In the genomic region with DNA sequence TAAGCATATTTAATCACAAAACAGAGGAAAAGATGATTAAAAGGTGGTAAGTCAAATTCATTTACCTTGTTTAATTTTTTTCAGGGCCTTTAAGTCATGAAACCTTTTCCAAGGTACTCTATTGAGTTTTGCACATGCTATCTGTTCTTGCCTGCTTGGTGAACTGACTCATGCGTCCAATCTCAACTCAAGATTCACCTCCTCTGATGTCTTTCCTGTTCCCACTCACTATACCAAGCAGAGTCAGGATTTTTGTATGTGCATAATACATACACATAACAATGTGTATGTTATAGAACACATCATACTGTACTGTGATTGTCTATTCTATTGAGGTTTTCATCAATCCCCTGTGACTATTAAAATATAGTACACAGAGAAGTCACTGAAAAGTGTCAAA, we compare ENCODE assay signal across 15 cellular contexts. TPM values are rescaled to one million over a fixed set of nuclear protein-coding genes. Genes with fewer than 3 reads are reported as not detected.
A peak's percentile ranks its signal among the peaks of the same experiment; 100 is the strongest.
DNase-seq lines count a peak whose midpoint lies in the region; ATAC-seq, FAIRE-seq and TF ChIP-seq lines count a peak whose summit lies in the region.
"Had no signal": no experiment of that assay in that cellular context is flagged by ENCODE, and none has a peak within 500 bp of the region (broad histone marks: within the 10 kb centered on the region; RNA-seq: fewer than 3 reads in every experiment).

No MANE protein-coding gene starts in this region.

- no peak overlapping the region for H3K9ac ChIP-seq in K562 (ENCODE audit: insufficient read depth in 1 of 2, low read depth in 2 of 2, low read length in 2 of 2)

- H3K4me1 Mint-ChIP-seq in CD4-positive, alpha-beta T cell (ENCODE audit: low read depth), result peaks cover 84% of the 10 kb centered on the region
- H3K4me1 Mint-ChIP-seq in GM23338 (peaks cover 74% of the 10 kb centered on the region), glutamatergic neuron (ENCODE audit: low read depth, unreplicated experiment) (peaks cover 41% of the 10 kb centered on the region)

- H3K27ac Mint-ChIP-seq in CD4-positive, alpha-beta T cell, result peak overlapping the region; percentile 1
- H3K27ac Mint-ChIP-seq in GM23338 (peak overlapping the region; percentile 9; the same call in 1 of the 2 replicates), glutamatergic neuron (ENCODE audit: unreplicated experiment) (peak overlapping the region; percentile 81)
- H3K27ac Mint-ChIP-seq: CD4-positive, CD25-positive, alpha-beta regulatory T cell had no signal

- H3K9me3 ChIP-seq in CD4-positive, alpha-beta T cell (ENCODE audit: control insufficient read depth, low read length), result no peaks in the 10 kb centered on the region
- no peaks in the 10 kb centered on the region for H3K9me3 ChIP-seq in K562 (replicated peaks; ENCODE audit: control insufficient read depth, insufficient read depth, low read depth, low read length)
- no peaks in the 10 kb centered on the region for H3K9me3 ChIP-seq in BE2C
- H3K9me3 ChIP-seq: A549 had no signal

- no peaks in the 10 kb centered on the region for H3F3A ChIP-seq in GM23338 (replicated peaks; ENCODE audit: low read depth)

- H3K4me3 Mint-ChIP-seq in CD4-positive, alpha-beta T cell, result no peak overlapping the region
- H3K4me3 Mint-ChIP-seq in GM23338 (no peak overlapping the region), glutamatergic neuron (ENCODE audit: unreplicated experiment) (peak overlapping the region; percentile 47)

- intact Hi-C loops in CD4-positive, alpha-beta T cell (cut with DNase I, micrococcal nuclease), result no loop called here
- intact Hi-C loops in K562 (cut with micrococcal nuclease), result no loop called here

- no peak for TF ChIP-seq EP300 in K562 (IDR thresholded peaks at IDR 0.05; ENCODE audit: low read length)

- H3K4me2 ChIP-seq in GM23338, result no peak overlapping the region
- no peak overlapping the region for H3K4me2 ChIP-seq in K562 (ENCODE audit: insufficient read depth, low read length)
- H3K4me2 ChIP-seq: A549 had no signal

- peaks cover 43% of the 10 kb centered on the region for H3K36me3 Mint-ChIP-seq in CD4-positive, alpha-beta T cell (ENCODE audit: low read depth)
- peaks cover 11% of the 10 kb centered on the region; the same call in 2 of the 3 replicates for H3K36me3 Mint-ChIP-seq in GM23338 (ENCODE audit: low read depth)
- no peaks in the 10 kb centered on the region for H3K36me3 Mint-ChIP-seq in glutamatergic neuron (ENCODE audit: unreplicated experiment)

- BruUV-seq in K562 (replicated peaks; lab: Mats Ljungman, UMichigan), result no TSS peak

- no peak for ATAC-seq in CD4-positive, alpha-beta T cell (ENCODE audit: poor library complexity)
- ATAC-seq in GM23338, result no peak
- ATAC-seq in K562, result peak; percentile 68
- ATAC-seq: A549, HCT116 had no signal

- 75% methylated on average over 1 of the region's 1 CpG for WGBS in K562 (ENCODE audit: insufficient coverage, low coverage, missing lambda C conversion rate)

- no peak for DNase-seq in CD4-positive, alpha-beta T cell
- DNase-seq in GM23338 (ENCODE audit: low spot score) (no peak), K562 (ENCODE audit: extremely low read depth in 1 of 4, low spot score in 3 of 4) (peak in 1 of 4 experiments; percentile 20), glutamatergic neuron (no peak), superior temporal gyrus (ENCODE audit: extremely low spot score) (no peak), nucleus accumbens (lab: John Stamatoyannopoulos, UW) (no peak), inferior parietal cortex (ENCODE audit: extremely low spot score) (no peak), BE2C (no peak)
- DNase-seq: CD4-positive, CD25-positive, alpha-beta regulatory T cell; NCI-H1436; NCI-H2029 treated with DMSO at 0.1 percent for 48 hours; NCI-H524 treated with DMSO at 0.1 percent for 48 hours; SIG-M5 had no signal

- no peak for TF ChIP-seq RAD21 in K562 (CRISPR knock-in tag; conservative IDR thresholded peaks at IDR 0.05 in 1 of 2, IDR thresholded peaks at IDR 0.05 in 1 of 2)

- H3K27me3 ChIP-seq in CD4-positive, alpha-beta T cell (ENCODE audit: control insufficient read depth, insufficient read depth, low read length), result no peaks in the 10 kb centered on the region
- no peaks in the 10 kb centered on the region for H3K27me3 ChIP-seq in GM23338 (ENCODE audit: insufficient read depth)
- no peaks in the 10 kb centered on the region for H3K27me3 ChIP-seq in K562 (ENCODE audit: control insufficient read depth in 2 of 2, insufficient read depth in 2 of 2, low read length in 2 of 2)
- H3K27me3 ChIP-seq in BE2C, result no peaks in the 10 kb centered on the region

- no peaks in the 10 kb centered on the region for H3K9me1 ChIP-seq in K562 (ENCODE audit: control insufficient read depth, insufficient read depth, low read length)

- no peaks in the 10 kb centered on the region for H3K27me3 Mint-ChIP-seq in CD4-positive, alpha-beta T cell
- peaks cover 6% of the 10 kb centered on the region for H3K27me3 Mint-ChIP-seq in GM23338 (ENCODE audit: insufficient read depth, low read depth, poor library complexity)
- H3K27me3 Mint-ChIP-seq in glutamatergic neuron (ENCODE audit: unreplicated experiment), result peaks cover 1% of the 10 kb centered on the region
- H3K27me3 Mint-ChIP-seq: CD4-positive, CD25-positive, alpha-beta regulatory T cell had no signal

- no peak for TF ChIP-seq POLR2A in K562 (conservative IDR thresholded peaks at IDR 0.05)

- H2AFZ ChIP-seq in GM23338, result no peak overlapping the region
- H2AFZ ChIP-seq in K562 (ENCODE audit: low read depth, low read length), result no peak overlapping the region

- H3K9me2 ChIP-seq in GM23338 (ENCODE audit: insufficient read depth), result no peaks in the 10 kb centered on the region

- H3K79me2 ChIP-seq in GM23338 (replicated peaks; ENCODE audit: insufficient read depth) (peaks cover 100% of the 10 kb centered on the region), K562 (ENCODE audit: control insufficient read depth, insufficient read depth, low read length) (peaks cover 100% of the 10 kb centered on the region)

- H3K9me3 Mint-ChIP-seq in CD4-positive, alpha-beta T cell, result no peaks in the 10 kb centered on the region
- H3K9me3 Mint-ChIP-seq in GM23338 (no peaks in the 10 kb centered on the region), glutamatergic neuron (ENCODE audit: unreplicated experiment) (no peaks in the 10 kb centered on the region)
- H3K9me3 Mint-ChIP-seq: CD4-positive, CD25-positive, alpha-beta regulatory T cell had no signal

- no peak for TF ChIP-seq CTCF in CD4-positive, alpha-beta T cell (IDR thresholded peaks at IDR 0.05)
- no peak for TF ChIP-seq CTCF in GM23338 (conservative IDR thresholded peaks at IDR 0.05; ENCODE audit: low read depth in 2 of 2)
- TF ChIP-seq CTCF in K562 (IDR thresholded peaks at IDR 0.05 in 2 of 3, conservative IDR thresholded peaks at IDR 0.05 in 1 of 3; ENCODE audit: insufficient read depth in 2 of 3, low read depth in 1 of 3, low read length in 3 of 3), result no peak
- TF ChIP-seq CTCF in glutamatergic neuron (IDR thresholded peaks at IDR 0.05; ENCODE audit: partially characterized antibody, unreplicated experiment), result no peak
- TF ChIP-seq CTCF in BE2C (IDR thresholded peaks at IDR 0.05; ENCODE audit: low read depth, low read length), result no peak

- H3K27ac ChIP-seq in CD4-positive, alpha-beta T cell (ENCODE audit: low read depth, low read length), result no peak overlapping the region
- no peak overlapping the region for H3K27ac ChIP-seq in GM23338 (ENCODE audit: low read depth)
- no peak overlapping the region for H3K27ac ChIP-seq in K562 (ENCODE audit: extremely low read depth, low read depth, low read length)
- H3K27ac ChIP-seq: A549 had no signal

- in situ Hi-C loops in K562 (cut with MboI), result no loop called here

- H3K4me3 ChIP-seq in GM23338 (no peak overlapping the region), K562 (no peak overlapping the region), BE2C (ENCODE audit: low read depth, low read length) (no peak overlapping the region)
- H3K4me3 ChIP-seq: A549 had no signal

- H3K4me1 ChIP-seq in GM23338 (ENCODE audit: insufficient read depth) (peaks cover 52% of the 10 kb centered on the region), K562 (replicated peaks in 1 of 2; ENCODE audit: control insufficient read depth in 2 of 2, insufficient read depth in 2 of 2, low read length in 2 of 2) (peaks cover 0 to 4% of the 10 kb centered on the region in 2 experiments; a peak in 1 of 5 replicates), BE2C (peaks cover 2% of the 10 kb centered on the region; the same call in 1 of the 2 replicates)

- CTCF ChIA-PET in CD4-positive, alpha-beta T cell (lab: Charles Lee), result no interaction called here
- CTCF ChIA-PET in K562 (lab: Yijun Ruan, JAX; ENCODE audit: low intra/inter-chr PET ratio), result no interaction called here

- H4K20me1 ChIP-seq in GM23338 (replicated peaks; ENCODE audit: insufficient read depth) (peaks cover 27% of the 10 kb centered on the region), K562 (replicated peaks; ENCODE audit: control insufficient read depth, insufficient read depth, low read length) (peaks cover 4% of the 10 kb centered on the region; the same call in 1 of the 2 replicates)

- no peak for FAIRE-seq in K562 (lab: Jason Lieb, UNC)
- FAIRE-seq: A549 had no signal

- H3K36me3 ChIP-seq in GM23338 (ENCODE audit: insufficient read depth) (no peaks in the 10 kb centered on the region), K562 (ENCODE audit: control insufficient read depth, insufficient read depth, low read length) (peaks cover 55% of the 10 kb centered on the region), BE2C (no peaks in the 10 kb centered on the region; the same call in none of the 2 replicates)

- POLR2A ChIA-PET in CD4-positive, alpha-beta T cell (lab: Charles Lee), result no interaction called here
- POLR2A ChIA-PET in K562 (lab: Yijun Ruan, JAX), result no interaction called here

RNA-seq across cellular contexts. Expression of a gene that starts 7.8 kb away (rescaled TPM):
- 10 to 100 TPM; 33.8 to 37.1 TPM for total RNA-seq in CD4-positive, alpha-beta T cell
- total RNA-seq in GM23338 (2014; rRNA removed; shearing (Covaris generic)), result 158 and 179 TPM in 2 replicates
- polyA plus RNA-seq in GM23338 (2016; fragmentation: Nextera tagmentation; extraction: Ambion mirVana) (244 and 267 TPM in 2 replicates), K562 (2011; rRNA removed) (106 and 122 TPM in 2 replicates), K562 (2014; fragmentation: Illumina TruSeq; extraction: Trizol) (64.4 and 87.1 TPM in 2 replicates), K562 (2014; fragmentation: Nextera tagmentation; extraction: Ambion mirVana) (100 to 1,000 TPM; 367 to 458 TPM), K562 (2014; rRNA removed) (56.5 and 60.0 TPM in 2 replicates)
- total RNA-seq in K562 (2011; cell fraction: chromatin; rRNA removed; ENCODE audit: low replicate concordance), result 7.1 and 39.6 TPM in 2 replicates
- total RNA-seq in K562 (2011; cell fraction: nucleolus; rRNA removed), result 6.0 and 9.2 TPM in 2 replicates
- 26.5 and 49.0 TPM in 2 replicates for total RNA-seq in K562 (2011; cell fraction: nucleoplasm; rRNA removed)
- total RNA-seq in K562 (2014; rRNA removed) (35.3 and 38.8 TPM in 2 replicates), K562 (2014; rRNA removed; fragmentation: Illumina TruSeq; extraction: Trizol) (110 and 140 TPM in 2 replicates), K562 (2015; rRNA removed; fragmentation: Illumina TruSeq; extraction: Trizol) (60.5 and 64.4 TPM in 2 replicates), K562 (2021) (110 and 113 TPM in 2 replicates), glutamatergic neuron (ENCODE audit: unreplicated experiment) (145 TPM)
- 11.4 and 41.5 TPM in 2 replicates for polyA plus RNA-seq in K562 (2011; cell fraction: cytosol; rRNA removed)
- 13.8 and 38.3 TPM in 2 replicates for polyA plus RNA-seq in K562 (2011; cell fraction: nucleus; rRNA removed)
- polyA plus RNA-seq in K562 (2012), result 78.5 and 79.9 TPM in 2 replicates
- 57.6 and 59.6 TPM in 2 replicates for polyA minus RNA-seq in K562 (2011; rRNA and poly(A)+ RNA removed)
- polyA minus RNA-seq in K562 (2011; cell fraction: cytosol; rRNA and poly(A)+ RNA removed), result 16.3 and 21.5 TPM in 2 replicates
- 19.7 and 38.0 TPM in 2 replicates for polyA minus RNA-seq in K562 (2011; cell fraction: nucleus; rRNA and poly(A)+ RNA removed)
- 55.6 TPM for polyA plus RNA-seq in BE2C (2012; ENCODE audit: insufficient read depth, insufficient read length, low read depth)

RNA-seq across cellular contexts. Expression of a gene that starts 7.9 kb away (rescaled TPM):
- total RNA-seq in CD4-positive, alpha-beta T cell, result 1 to 10 TPM; 1.8 TPM
- 11.5 and 12.4 TPM in 2 replicates for total RNA-seq in GM23338 (2014; rRNA removed; shearing (Covaris generic))
- polyA plus RNA-seq in GM23338 (2016; fragmentation: Nextera tagmentation; extraction: Ambion mirVana), result 15.8 and 22.4 TPM in 2 replicates
- total RNA-seq in K562 (2011; cell fraction: chromatin; rRNA removed; ENCODE audit: low replicate concordance), result 5.5 and 26.9 TPM in 2 replicates
- total RNA-seq in K562 (2011; cell fraction: nucleolus; rRNA removed), result 2.5 and 2.9 TPM in 2 replicates
- total RNA-seq in K562 (2011; cell fraction: nucleoplasm; rRNA removed), result 9.6 and 14.4 TPM in 2 replicates
- 12.5 and 13.6 TPM in 2 replicates for total RNA-seq in K562 (2014; rRNA removed)
- total RNA-seq in K562 (2014; rRNA removed; fragmentation: Illumina TruSeq; extraction: Trizol), result 28.8 and 35.1 TPM in 2 replicates
- 23.5 and 26.0 TPM in 2 replicates for total RNA-seq in K562 (2015; rRNA removed; fragmentation: Illumina TruSeq; extraction: Trizol)
- total RNA-seq in K562 (2021), result 15.4 and 15.7 TPM in 2 replicates
- polyA plus RNA-seq in K562 (2011; rRNA removed), result 13.4 and 18.1 TPM in 2 replicates
- polyA plus RNA-seq in K562 (2011; cell fraction: cytosol; rRNA removed), result 1.5 and 4.4 TPM in 2 replicates
- 2.3 and 3.7 TPM in 2 replicates for polyA plus RNA-seq in K562 (2011; cell fraction: nucleus; rRNA removed)
- polyA plus RNA-seq in K562 (2012), result 16.3 and 16.4 TPM in 2 replicates
- polyA plus RNA-seq in K562 (2014; fragmentation: Illumina TruSeq; extraction: Trizol), result 19.3 and 22.4 TPM in 2 replicates
- polyA plus RNA-seq in K562 (2014; fragmentation: Nextera tagmentation; extraction: Ambion mirVana), result 10 to 100 TPM; 57.5 to 61.6 TPM
- polyA plus RNA-seq in K562 (2014; rRNA removed), result 16.9 and 18.4 TPM in 2 replicates
- polyA minus RNA-seq in K562 (2011; rRNA and poly(A)+ RNA removed), result 13.9 and 16.1 TPM in 2 replicates
- 1.5 and 1.8 TPM in 2 replicates for polyA minus RNA-seq in K562 (2011; cell fraction: cytosol; rRNA and poly(A)+ RNA removed)
- polyA minus RNA-seq in K562 (2011; cell fraction: nucleus; rRNA and poly(A)+ RNA removed), result 11.6 and 22.7 TPM in 2 replicates
- total RNA-seq in glutamatergic neuron (ENCODE audit: unreplicated experiment), result 5.9 TPM
- polyA plus RNA-seq in BE2C (2012; ENCODE audit: insufficient read depth, insufficient read length, low read depth), result 3.0 TPM

Comparison
In these comparisons a context has a peak if more than half of its experiments do, and no peak if none do; other contexts are left out.
1. H3K27ac Mint-ChIP-seq: peak in every context shown above with its lines; median percentile 81 in glutamatergic neuron; 9 in GM23338; 1 in CD4-positive, alpha-beta T cell.